In the genomic region with DNA sequence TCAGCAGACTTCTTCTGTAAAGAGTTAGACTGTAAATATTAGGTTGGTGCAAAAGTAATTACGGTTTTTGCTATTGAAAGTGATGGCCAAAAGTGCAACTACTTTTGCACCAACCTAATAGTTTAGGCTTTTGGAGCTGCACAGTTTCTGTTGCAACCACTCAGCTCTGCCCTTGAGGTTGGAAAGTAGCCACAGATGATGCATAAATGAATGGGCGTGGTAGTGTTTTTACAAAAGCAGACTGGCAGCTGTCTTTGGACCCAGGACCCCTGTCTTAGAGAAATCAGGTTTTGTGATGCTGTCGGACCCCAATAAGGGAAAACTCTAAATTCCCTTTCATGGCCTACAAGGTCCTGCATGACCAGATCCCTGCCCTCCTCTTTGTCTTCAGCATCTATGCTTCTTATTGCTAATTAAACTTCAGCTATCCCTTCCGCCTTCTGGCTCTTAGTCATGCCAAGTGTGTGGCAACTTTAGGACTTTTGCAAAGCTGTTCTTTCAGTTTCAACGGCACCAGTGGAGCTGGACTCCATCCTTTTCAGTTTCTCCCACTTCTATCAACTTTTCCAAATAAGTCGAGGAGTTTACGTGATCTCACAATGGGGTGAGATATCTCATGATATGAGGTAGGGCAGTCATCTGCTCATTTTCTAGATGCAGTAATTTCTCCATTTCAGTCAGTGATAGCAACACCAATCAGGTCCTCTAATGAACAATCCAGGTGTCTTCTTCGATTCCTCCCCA, we compare ENCODE assay signal across 14 cellular contexts.
DNase-seq lines count a peak whose midpoint lies in the region; ATAC-seq and TF ChIP-seq lines count a peak whose summit lies in the region.
"Had no signal": no experiment of that assay in that cellular context is flagged by ENCODE, and none has a peak within 500 bp of the region (broad histone marks: within the 10 kb centered on the region; RNA-seq: fewer than 3 reads in every experiment).

No MANE protein-coding gene starts in this region.

- no peaks in the 10 kb centered on the region for H3K9me2 ChIP-seq in hepatocyte (replicated peaks; ENCODE audit: insufficient read depth)

- peaks cover 21 to 31% of the 10 kb centered on the region in 2 donors for H3K4me1 Mint-ChIP-seq in effector memory CD8-positive, alpha-beta T cell (ENCODE audit: low read depth in 2 of 2)

- in situ Hi-C loops in HAP-1 (cut with MboI; ENCODE audit: low sequenced_read_pairs): no loop called here

- H3K4me1 ChIP-seq in hepatocyte (ENCODE audit: insufficient read depth) (no peaks in the 10 kb centered on the region), HAP-1 (no peaks in the 10 kb centered on the region)

- no peak overlapping the region for H3K4me3 Mint-ChIP-seq in effector memory CD8-positive, alpha-beta T cell

- peaks cover 3% of the 10 kb centered on the region for H4K20me1 ChIP-seq in hepatocyte (ENCODE audit: insufficient read depth, poor library complexity, severe bottlenecking)

- H2AFZ ChIP-seq in hepatocyte: no peak overlapping the region

- intact Hi-C loops in dorsolateral prefrontal cortex (cut with DNase I): loop anchor here (5.0 to 10.0 kb wide), 2 partner anchors 374 to 376 kb away; no protein-coding TSS in a partner anchor

- no peaks in the 10 kb centered on the region for H3K36me3 Mint-ChIP-seq in effector memory CD8-positive, alpha-beta T cell (ENCODE audit: insufficient read depth)
- H3K36me3 Mint-ChIP-seq: CD8-positive, alpha-beta T cell had no signal

- H3K27me3 Mint-ChIP-seq in effector memory CD8-positive, alpha-beta T cell: no peaks in the 10 kb centered on the region

- peaks cover 0 to 2% of the 10 kb centered on the region in 2 donors for H3K9me3 Mint-ChIP-seq in effector memory CD8-positive, alpha-beta T cell
- H3K9me3 Mint-ChIP-seq: CD8-positive, alpha-beta T cell had no signal

- no peak overlapping the region for H3K4me2 ChIP-seq in hepatocyte

- ATAC-seq in effector memory CD8-positive, alpha-beta T cell (replicated peaks): peak; percentile 41
- ATAC-seq: CD8-positive, alpha-beta T cell; heart right ventricle; left colon had no signal

- 96% methylated on average over 8 of the region's 8 CpGs for WGBS in hepatocyte (ENCODE audit: low lambda C conversion rate, missing lambda C conversion rate)

- no peaks in the 10 kb centered on the region for H3K36me3 ChIP-seq in hepatocyte (replicated peaks; ENCODE audit: insufficient read depth, low read depth)
- H3K36me3 ChIP-seq in HAP-1 (replicated peaks): no peaks in the 10 kb centered on the region
- H3K36me3 ChIP-seq: heart right ventricle had no signal

- H3K9me3 ChIP-seq in hepatocyte (ENCODE audit: low read depth) (no peaks in the 10 kb centered on the region), HAP-1 (peaks cover 2% of the 10 kb centered on the region)
- H3K9me3 ChIP-seq: heart right ventricle had no signal

- H3K79me2 ChIP-seq in hepatocyte: no peaks in the 10 kb centered on the region

- peak overlapping the region in 1 of 2 donors; percentile 8 for H3K27ac Mint-ChIP-seq in effector memory CD8-positive, alpha-beta T cell

- no peak overlapping the region for H3K27ac ChIP-seq in hepatocyte
- no peak overlapping the region for H3K27ac ChIP-seq in dorsolateral prefrontal cortex
- H3K27ac ChIP-seq: heart right ventricle had no signal

- no peaks in the 10 kb centered on the region for H3K27me3 ChIP-seq in hepatocyte
- no peaks in the 10 kb centered on the region for H3K27me3 ChIP-seq in dorsolateral prefrontal cortex
- no peaks in the 10 kb centered on the region for H3K27me3 ChIP-seq in HAP-1 (ENCODE audit: low read depth)
- H3K27me3 ChIP-seq: heart right ventricle had no signal

- TF ChIP-seq CTCF in hepatocyte (IDR thresholded peaks at IDR 0.05; ENCODE audit: poor library complexity) (no peak), dorsolateral prefrontal cortex (IDR thresholded peaks at IDR 0.05 in 54 of 56, conservative IDR thresholded peaks at IDR 0.05 in 2 of 56; ENCODE audit: low read depth in 1 of 56, partially characterized antibody in 56 of 56) (no peak)

- peak; percentile 24 for DNase-seq in stimulated activated CD4-positive, alpha-beta T cell treated with anti-CD3 and anti-CD28 coated beads, Interleukin-1b, Interleukin-23, amount 100 ng/mL, for 48 hours
- no peak for DNase-seq in stimulated activated CD4-positive, alpha-beta T cell treated with anti-CD3 and anti-CD28 coated beads, Interleukin-4, amount 100 ng/mL, for 4 hours
- DNase-seq in NOMO-1 treated with DMSO at 0.1 percent for 48 hours (lab: John Stamatoyannopoulos, UW; ENCODE audit: unreplicated experiment) (peak; percentile 62), hepatocyte (ENCODE audit: low spot score) (no peak), COLO668 (lab: John Stamatoyannopoulos, UW; ENCODE audit: unreplicated experiment) (no peak), dorsolateral prefrontal cortex (no peak), HAP-1 (ENCODE audit: low spot score in 2 of 2) (no peak)
- no peak for DNase-seq in effector memory CD8-positive, alpha-beta T cell
- DNase-seq: activated CD4-positive, CD25-positive, alpha-beta regulatory T cell; activated naive CD4-positive, alpha-beta T cell treated with anti-CD3 and anti-CD28 coated beads, Interleukin-2, amount 50 U/mL, for 16 hours; CD8-positive, alpha-beta T cell; heart right ventricle; Karpas-422; left colon had no signal

- H3K4me3 ChIP-seq in hepatocyte: no peak overlapping the region
- no peak overlapping the region for H3K4me3 ChIP-seq in dorsolateral prefrontal cortex
- no peak overlapping the region for H3K4me3 ChIP-seq in HAP-1
- H3K4me3 ChIP-seq: heart right ventricle had no signal

Comparison
In these comparisons a context has a peak if more than half of its experiments do, and no peak if none do; other contexts are left out.
1. DNase-seq: peak in stimulated activated CD4-positive, alpha-beta T cell treated with anti-CD3 and anti-CD28 coated beads, Interleukin-1b, Interleukin-23, amount 100 ng/mL, for 48 hours (single experiment) and NOMO-1 treated with DMSO at 0.1 percent for 48 hours (single experiment); none in stimulated activated CD4-positive, alpha-beta T cell treated with anti-CD3 and anti-CD28 coated beads, Interleukin-4, amount 100 ng/mL, for 4 hours (0 of 2), effector memory CD8-positive, alpha-beta T cell (0 of 3), hepatocyte (single experiment), COLO668 (single experiment), dorsolateral prefrontal cortex (0 of 10) and HAP-1 (0 of 2).